ENCODE assay signal across 21 cellular contexts in genomic region chr11:6565988-6566703, GRCh38. TPM values are rescaled to one million over a fixed set of nuclear protein-coding genes. Genes with fewer than 3 reads are reported as not detected.
DNase-seq lines count a peak whose midpoint lies in the region; ATAC-seq, FAIRE-seq and TF ChIP-seq lines count a peak whose summit lies in the region.
"Had no signal": no experiment of that assay in that cellular context is flagged by ENCODE, and none has a peak within 500 bp of the region (broad histone marks: within the 10 kb centered on the region; RNA-seq: fewer than 3 reads in every experiment).

No MANE protein-coding gene starts in this region.

- no peak overlapping the region for H2AK5ac ChIP-seq in neuronal stem cell (ENCODE audit: low read depth, low read length)

- H3K27me3 ChIP-seq in RWPE2 (ENCODE audit: insufficient read depth, poor library complexity, severe bottlenecking) (no peaks in the 10 kb centered on the region), SK-N-SH (ENCODE audit: insufficient read depth) (no peaks in the 10 kb centered on the region), neuronal stem cell (ENCODE audit: control insufficient read depth in 3 of 3, insufficient read depth in 3 of 3, low read depth in 1 of 3, low read length in 3 of 3) (no peaks in the 10 kb centered on the region)

- DNase-seq in activated CD4-positive, alpha-beta T cell treated with anti-CD3 and anti-CD28 coated beads, Interleukin-2, amount 10 ng/mL, durations not matched to agents 24 days and 14 days = peak; percentile 49
- no peak for DNase-seq in activated CD4-positive, alpha-beta T cell treated with anti-CD3 and anti-CD28 coated beads for 1 hour
- no peak for DNase-seq in RWPE2 (ENCODE audit: low spot score)
- DNase-seq in iPS-NIHi7 (ENCODE audit: extremely low spot score) = peak; percentile 5
- DNase-seq in D721Med (ENCODE audit: insufficient read length, low spot score) = no peak
- DNase-seq in SK-N-SH = no peak
- DNase-seq in neuronal stem cell (ENCODE audit: low spot score) = no peak
- DNase-seq: AML-193, EL, GF-D8, NCI-H1105, NCI-H146, NCI-H2081, NCI-H2171, NCI-H345, NCI-H524, NCI-H774, OCI-M1 had no signal

- TF ChIP-seq RAD21 in SK-N-SH (IDR thresholded peaks at IDR 0.05; ENCODE audit: low read length) = no peak

- H3K4me1 Mint-ChIP-seq in activated CD4-positive, alpha-beta T cell treated with anti-CD3 and anti-CD28 coated beads, Interleukin-2, amount 10 ng/mL, durations not matched to agents 24 days and 14 days = peaks cover 8% of the 10 kb centered on the region

- H3K79me1 ChIP-seq in neuronal stem cell (ENCODE audit: low read depth, low read length) = no peaks in the 10 kb centered on the region

- FAIRE-seq in D721Med (lab: Jason Lieb, UNC) = no peak
- FAIRE-seq: H54 had no signal

- no peak for TF ChIP-seq EP300 in SK-N-SH (IDR thresholded peaks at IDR 0.05; ENCODE audit: borderline replicate concordance in 1 of 2, low read depth in 1 of 2, low read length in 1 of 2)

- H3K4ac ChIP-seq in neuronal stem cell (ENCODE audit: low read length) = no peak overlapping the region

- H3K27ac Mint-ChIP-seq in activated CD4-positive, alpha-beta T cell treated with anti-CD3 and anti-CD28 coated beads, Interleukin-2, amount 10 ng/mL, durations not matched to agents 24 days and 14 days = peak overlapping the region; percentile 3

- no peaks in the 10 kb centered on the region for H3K4me1 ChIP-seq in RWPE2 (ENCODE audit: insufficient read depth, poor library complexity, severe bottlenecking)
- H3K4me1 ChIP-seq in SK-N-SH (ENCODE audit: control insufficient read depth in 1 of 2, insufficient read depth in 2 of 2, low read depth in 1 of 2, low read length in 1 of 2) = peaks cover 4 to 6% of the 10 kb centered on the region in 2 experiments; a peak in 3 of 4 replicates
- H3K4me1 ChIP-seq in neuronal stem cell (ENCODE audit: control insufficient read depth in 2 of 2, insufficient read depth in 1 of 2, low read depth in 1 of 2, low read length in 2 of 2) = peaks cover 0 to 1% of the 10 kb centered on the region in 2 donors

- 0 out of 3 replicates have a peak, but pooled peaks have one; percentile 9 for ATAC-seq in RWPE2 (ENCODE audit: low read depth)

- intact Hi-C loops in activated CD4-positive, alpha-beta T cell treated with anti-CD3 and anti-CD28 coated beads, Interleukin-2, amount 10 ng/mL, durations not matched to agents 24 days and 14 days (cut with micrococcal nuclease) = no loop called here

- H3K9me3 ChIP-seq in RWPE2 (ENCODE audit: severe bottlenecking) = no peaks in the 10 kb centered on the region
- no peaks in the 10 kb centered on the region for H3K9me3 ChIP-seq in SK-N-SH
- H3K9me3 ChIP-seq in neuronal stem cell (replicated peaks in 1 of 2; ENCODE audit: control insufficient read depth in 2 of 2, insufficient read depth in 1 of 2, low read depth in 1 of 2, low read length in 2 of 2) = no peaks in the 10 kb centered on the region

- H3K36me3 Mint-ChIP-seq in activated CD4-positive, alpha-beta T cell treated with anti-CD3 and anti-CD28 coated beads, Interleukin-2, amount 10 ng/mL, durations not matched to agents 24 days and 14 days (ENCODE audit: low read depth) = peaks cover 15% of the 10 kb centered on the region

- H2BK15ac ChIP-seq in neuronal stem cell (ENCODE audit: low read length) = no peak overlapping the region

- no peaks in the 10 kb centered on the region for H3K27me3 Mint-ChIP-seq in activated CD4-positive, alpha-beta T cell treated with anti-CD3 and anti-CD28 coated beads, Interleukin-2, amount 10 ng/mL, durations not matched to agents 24 days and 14 days
- H3K27me3 Mint-ChIP-seq: IgD-negative memory B cell had no signal

- H3K4me2 ChIP-seq in SK-N-SH (no peak overlapping the region), neuronal stem cell (ENCODE audit: insufficient read depth, low read length, poor library complexity, severe bottlenecking) (no peak overlapping the region)

- H3K4me3 Mint-ChIP-seq in activated CD4-positive, alpha-beta T cell treated with anti-CD3 and anti-CD28 coated beads, Interleukin-2, amount 10 ng/mL, durations not matched to agents 24 days and 14 days = no peak overlapping the region
- H3K4me3 Mint-ChIP-seq: IgD-negative memory B cell had no signal

- H3K9me2 ChIP-seq in SK-N-SH = no peaks in the 10 kb centered on the region

- no peak overlapping the region for H3K14ac ChIP-seq in neuronal stem cell (ENCODE audit: low read length)

- no peak overlapping the region for H3K18ac ChIP-seq in neuronal stem cell (ENCODE audit: low read length)

- H4K91ac ChIP-seq in neuronal stem cell (ENCODE audit: low read depth, low read length, poor library complexity) = no peak overlapping the region

- WGBS in SK-N-SH (ENCODE audit: low lambda C conversion rate) = 90% methylated on average over 4 of the region's 5 CpGs
- no CpG with 5 or more reads among the region's 5 CpGs for WGBS in neuronal stem cell (ENCODE audit: extremely low coverage in 2 of 2, insufficient read length in 2 of 2, insufficient replicate concordance in 1 of 2), 2 donors

- no peaks in the 10 kb centered on the region for H3F3A ChIP-seq in SK-N-SH (replicated peaks; ENCODE audit: insufficient read depth)

- no peak overlapping the region for H3K9ac ChIP-seq in SK-N-SH
- H3K9ac ChIP-seq in neuronal stem cell (ENCODE audit: low read depth, low read length, poor library complexity) = no peak overlapping the region

- H3K27ac ChIP-seq in RWPE2 (ENCODE audit: poor library complexity, severe bottlenecking) (no peak overlapping the region), temporal lobe (ENCODE audit: low read depth, low read length) (peak overlapping the region; percentile 13), SK-N-SH (ENCODE audit: low read depth in 2 of 2, low read length in 1 of 2) (no peak overlapping the region), neuronal stem cell (replicated peaks; ENCODE audit: low read length) (no peak overlapping the region)

- H4K8ac ChIP-seq in neuronal stem cell (ENCODE audit: low read depth, low read length) = no peak overlapping the region

- no peaks in the 10 kb centered on the region for H3K79me2 ChIP-seq in SK-N-SH (ENCODE audit: insufficient read depth)

- no peak overlapping the region for H3K23ac ChIP-seq in neuronal stem cell (ENCODE audit: low read depth, low read length, poor library complexity)

- no peaks in the 10 kb centered on the region for H3K36me3 ChIP-seq in RWPE2 (ENCODE audit: low read depth)
- no peaks in the 10 kb centered on the region for H3K36me3 ChIP-seq in SK-N-SH (replicated peaks in 1 of 2; ENCODE audit: control insufficient read depth in 1 of 2, insufficient read depth in 2 of 2, low read length in 1 of 2)
- H3K36me3 ChIP-seq in neuronal stem cell (replicated peaks in 1 of 2; ENCODE audit: control insufficient read depth in 2 of 2, insufficient read depth in 2 of 2, low read length in 2 of 2) = peaks cover 0 to 2% of the 10 kb centered on the region in 2 donors

- H3K9me3 Mint-ChIP-seq in activated CD4-positive, alpha-beta T cell treated with anti-CD3 and anti-CD28 coated beads, Interleukin-2, amount 10 ng/mL, durations not matched to agents 24 days and 14 days = no peaks in the 10 kb centered on the region
- H3K9me3 Mint-ChIP-seq: IgD-negative memory B cell had no signal

- CTCF ChIA-PET in SK-N-SH (lab: Yijun Ruan, JAX) = no interaction called here

- no peak overlapping the region for H2BK12ac ChIP-seq in neuronal stem cell (ENCODE audit: low read length)

- H4K20me1 ChIP-seq in SK-N-SH (ENCODE audit: insufficient read depth) = no peaks in the 10 kb centered on the region

- no peak overlapping the region for H2BK120ac ChIP-seq in neuronal stem cell (ENCODE audit: low read depth, low read length)

- H2AFZ ChIP-seq in SK-N-SH (ENCODE audit: low read depth) = no peak overlapping the region
- no peak overlapping the region for H2AFZ ChIP-seq in neuronal stem cell (ENCODE audit: low read length)

- H3K4me3 ChIP-seq in RWPE2 (ENCODE audit: severe bottlenecking) = no peak overlapping the region
- H3K4me3 ChIP-seq in SK-N-SH (ENCODE audit: low read depth in 2 of 2, low read length in 1 of 2) = no peak overlapping the region
- no peak overlapping the region for H3K4me3 ChIP-seq in neuronal stem cell (ENCODE audit: low read length in 2 of 2)

- POLR2A ChIA-PET in SK-N-SH (lab: Yijun Ruan, JAX) = no interaction called here

- TF ChIP-seq CTCF in RWPE2 (IDR thresholded peaks at IDR 0.05; ENCODE audit: poor library complexity, severe bottlenecking) (no peak), D721Med (IDR thresholded peaks at IDR 0.05; ENCODE audit: insufficient read depth, missing control alignments) (no peak), SK-N-SH (IDR thresholded peaks at IDR 0.05) (no peak)

- H2BK5ac ChIP-seq in neuronal stem cell (ENCODE audit: low read length) = no peak overlapping the region

RNA-seq across cellular contexts. Expression of gene RRP8, which starts 37.3 kb away (rescaled TPM):
- 41.5 and 43.8 TPM in 2 replicates for total RNA-seq in activated CD4-positive, alpha-beta T cell treated with anti-CD3 and anti-CD28 coated beads, Interleukin-2, amount 10 ng/mL, durations not matched to agents 24 days and 14 days
- 9.8 TPM for total RNA-seq in temporal lobe
- 7.8 and 8.6 TPM in 2 replicates for polyA plus RNA-seq in SK-N-SH (2012; rRNA removed)
- 8.1 and 9.8 TPM in 2 replicates for polyA plus RNA-seq in SK-N-SH (2012; cell fraction: cytosol; rRNA removed)
- polyA plus RNA-seq in SK-N-SH (2012; cell fraction: nucleus; rRNA removed) = 16.9 and 18.8 TPM in 2 replicates
- 19.8 TPM for polyA plus RNA-seq in neuronal stem cell (2013, experiment 1 of 2)
- 18.9 TPM for polyA plus RNA-seq in neuronal stem cell (2013, experiment 2 of 2)

RNA-seq across cellular contexts. Expression of gene ILK, which starts 37.4 kb away (rescaled TPM):
- 89.6 and 92.4 TPM in 2 replicates for total RNA-seq in activated CD4-positive, alpha-beta T cell treated with anti-CD3 and anti-CD28 coated beads, Interleukin-2, amount 10 ng/mL, durations not matched to agents 24 days and 14 days
- total RNA-seq in temporal lobe = 42.5 TPM
- 241 and 268 TPM in 2 replicates for polyA plus RNA-seq in SK-N-SH (2012; rRNA removed)
- 142 and 187 TPM in 2 replicates for polyA plus RNA-seq in SK-N-SH (2012; cell fraction: cytosol; rRNA removed)
- 370 and 429 TPM in 2 replicates for polyA plus RNA-seq in SK-N-SH (2012; cell fraction: nucleus; rRNA removed)
- polyA plus RNA-seq in neuronal stem cell (2013, experiment 1 of 2) = 96.9 TPM
- 95.8 TPM for polyA plus RNA-seq in neuronal stem cell (2013, experiment 2 of 2)

RNA-seq across cellular contexts. Expression of gene TAF10, which starts 45.9 kb away (rescaled TPM):
- 140 and 141 TPM in 2 replicates for total RNA-seq in activated CD4-positive, alpha-beta T cell treated with anti-CD3 and anti-CD28 coated beads, Interleukin-2, amount 10 ng/mL, durations not matched to agents 24 days and 14 days
- total RNA-seq in temporal lobe = 14.0 TPM
- 163 and 213 TPM in 2 replicates for polyA plus RNA-seq in SK-N-SH (2012; rRNA removed)
- polyA plus RNA-seq in SK-N-SH (2012; cell fraction: cytosol; rRNA removed) = 157 and 188 TPM in 2 replicates
- 180 and 245 TPM in 2 replicates for polyA plus RNA-seq in SK-N-SH (2012; cell fraction: nucleus; rRNA removed)
- polyA plus RNA-seq in neuronal stem cell (2013, experiment 1 of 2) = 283 TPM
- 282 TPM for polyA plus RNA-seq in neuronal stem cell (2013, experiment 2 of 2)

RNA-seq across cellular contexts. Expression of gene TPP1, which starts 53.1 kb away (rescaled TPM):
- total RNA-seq in activated CD4-positive, alpha-beta T cell treated with anti-CD3 and anti-CD28 coated beads, Interleukin-2, amount 10 ng/mL, durations not matched to agents 24 days and 14 days = 32.2 and 35.2 TPM in 2 replicates
- total RNA-seq in temporal lobe = 9.3 TPM
- polyA plus RNA-seq in SK-N-SH (2012; rRNA removed) = 94.0 and 105 TPM in 2 replicates
- polyA plus RNA-seq in SK-N-SH (2012; cell fraction: cytosol; rRNA removed) = 81.8 and 90.2 TPM in 2 replicates
- 115 and 129 TPM in 2 replicates for polyA plus RNA-seq in SK-N-SH (2012; cell fraction: nucleus; rRNA removed)
- polyA plus RNA-seq in neuronal stem cell (2013, experiment 1 of 2) = 47.2 TPM
- 47.6 TPM for polyA plus RNA-seq in neuronal stem cell (2013, experiment 2 of 2)

Comparison
In these comparisons a context has a peak if more than half of its experiments do, and no peak if none do; other contexts are left out.
1. DNase-seq: peak in activated CD4-positive, alpha-beta T cell treated with anti-CD3 and anti-CD28 coated beads, Interleukin-2, amount 10 ng/mL, durations not matched to agents 24 days and 14 days (single experiment) and iPS-NIHi7 (single experiment); none in activated CD4-positive, alpha-beta T cell treated with anti-CD3 and anti-CD28 coated beads for 1 hour (single experiment), RWPE2 (single experiment), D721Med (single experiment), SK-N-SH (single experiment) and neuronal stem cell (single experiment).